15 cellular contexts compared by ENCODE assay signal in genomic region chr1:204867203-204867602, GRCh38. TPM values are rescaled to one million over a fixed set of nuclear protein-coding genes. Genes with fewer than 3 reads are reported as not detected.
"Had no signal": no experiment of that assay in that cellular context is flagged by ENCODE, and none has a peak within 500 bp of the region (broad histone marks: within the 10 kb centered on the region; RNA-seq: fewer than 3 reads in every experiment).

No MANE protein-coding gene starts in this region.

- H3K4me3 ChIP-seq: hepatocyte, left lung, tibial artery had no signal

- H3K79me2 ChIP-seq: hepatocyte had no signal

- DNase-seq: activated CD4-positive, alpha-beta memory T cell treated with anti-CD3 and anti-CD28 coated beads for 36 hours; activated CD4-positive, alpha-beta T cell treated with anti-CD3 and anti-CD28 coated beads for 48 hours; activated naive CD4-positive, alpha-beta T cell treated with Interleukin-2 at 50 U/mL for 16 hours; activated naive CD8-positive, alpha-beta T cell treated with anti-CD3 and anti-CD28 coated beads for 36 hours; activated T-cell treated with anti-CD3 and anti-CD28 coated beads, Interleukin-2, amount 50 U/mL, for 48 hours; effector CD8-positive, alpha-beta T cell; foreskin melanocyte; immature natural killer cell; left lung; stimulated activated CD4-positive, alpha-beta T cell treated with anti-CD3 and anti-CD28 coated beads, Interleukin-2, amount 100 ng/mL, for 48 hours; stimulated activated CD8-positive, alpha-beta memory T cell treated with anti-CD3 and anti-CD28 coated beads, Interleukin-4, amount 100 ng/mL, for 48 hours; stimulated activated naive CD4-positive, alpha-beta T cell treated with Interleukin-2 at 50 U/mL for 16 hours; tibial artery had no signal

- ATAC-seq: left lung, sciatic nerve had no signal

- H3K27me3 ChIP-seq: left lung, tibial artery had no signal

- H3K27ac ChIP-seq: hepatocyte, left lung, tibial artery had no signal

- H3K4me2 ChIP-seq: hepatocyte had no signal

- H3K4me1 ChIP-seq: left lung had no signal

- H3K9me3 ChIP-seq: left lung, tibial artery had no signal

- H2AFZ ChIP-seq: hepatocyte had no signal

- H3K36me3 ChIP-seq: left lung, tibial artery had no signal

RNA-seq across cellular contexts. Expression of gene NFASC, which starts 3.5 kb away (rescaled TPM):
- polyA plus RNA-seq: immature natural killer cell had no signal
